ENCODE assay signal across 9 cellular contexts in genomic region chr5:79416499-79416898, GRCh38.
DNase-seq lines count a peak whose midpoint lies in the region; ATAC-seq, FAIRE-seq and TF ChIP-seq lines count a peak whose summit lies in the region.
"Had no signal": no experiment of that assay in that cellular context is flagged by ENCODE, and none has a peak within 500 bp of the region (broad histone marks: within the 10 kb centered on the region; RNA-seq: fewer than 3 reads in every experiment).

No MANE protein-coding gene starts in this region.

- peak; percentile 91 for FAIRE-seq in GM19239 (lab: Jason Lieb, UNC)
- no peak for FAIRE-seq in urothelium cell line (lab: Jason Lieb, UNC)
- FAIRE-seq: endometrium had no signal

- POLR2A ChIA-PET in activated naive CD8-positive, alpha-beta T cell treated with anti-CD3 and anti-CD28 coated beads, Interleukin-2, amount 10 ng/mL, durations not matched to agents 7 days and 5 days (lab: Charles Lee), result no interaction called here

- peak overlapping the region; percentile 21 for H3K4me3 ChIP-seq in AG10803 (ENCODE audit: low read length)

- H3K27ac Mint-ChIP-seq in activated naive CD8-positive, alpha-beta T cell treated with anti-CD3 and anti-CD28 coated beads, Interleukin-2, amount 10 ng/mL, durations not matched to agents 7 days and 5 days, result no peak overlapping the region
- H3K27ac Mint-ChIP-seq in stimulated activated effector memory CD8-positive, alpha-beta T cell treated with anti-CD3 and anti-CD28 coated beads, Interleukin-12 subunit alpha, Interleukin-12 subunit beta, amount 100 ng/mL, for 72 hours, result no peak overlapping the region

- H3K36me3 Mint-ChIP-seq in activated naive CD8-positive, alpha-beta T cell treated with anti-CD3 and anti-CD28 coated beads, Interleukin-2, amount 10 ng/mL, durations not matched to agents 7 days and 5 days, result peaks cover 4% of the 10 kb centered on the region
- H3K36me3 Mint-ChIP-seq in stimulated activated effector memory CD8-positive, alpha-beta T cell treated with anti-CD3 and anti-CD28 coated beads, Interleukin-12 subunit alpha, Interleukin-12 subunit beta, amount 100 ng/mL, for 72 hours, result no peaks in the 10 kb centered on the region

- H3K4me1 Mint-ChIP-seq in activated naive CD8-positive, alpha-beta T cell treated with anti-CD3 and anti-CD28 coated beads, Interleukin-2, amount 10 ng/mL, durations not matched to agents 7 days and 5 days, result peaks cover 5% of the 10 kb centered on the region
- H3K4me1 Mint-ChIP-seq in stimulated activated effector memory CD8-positive, alpha-beta T cell treated with anti-CD3 and anti-CD28 coated beads, Interleukin-12 subunit alpha, Interleukin-12 subunit beta, amount 100 ng/mL, for 72 hours, result no peaks in the 10 kb centered on the region

- ATAC-seq in HG03097 (IDR thresholded peaks at IDR 0.05; ENCODE audit: low FRiP score, unreplicated experiment), result peak; percentile 83
- peak; percentile 70 for ATAC-seq in activated naive CD8-positive, alpha-beta T cell treated with anti-CD3 and anti-CD28 coated beads, Interleukin-2, amount 10 ng/mL, durations not matched to agents 7 days and 5 days (ENCODE audit: low read depth)
- no peak for ATAC-seq in stimulated activated effector memory CD8-positive, alpha-beta T cell treated with anti-CD3 and anti-CD28 coated beads, Interleukin-12 subunit alpha, Interleukin-12 subunit beta, amount 100 ng/mL, for 72 hours

- TF ChIP-seq CTCF in AG10803 (conservative IDR thresholded peaks at IDR 0.05; ENCODE audit: low read length), result no peak

- peak; percentile 71 for DNase-seq in AG10803 (ENCODE audit: low read depth)
- DNase-seq in GM19239 (ENCODE audit: insufficient read length, low spot score), result peak; percentile 19
- DNase-seq in activated naive CD8-positive, alpha-beta T cell treated with anti-CD3 and anti-CD28 coated beads, Interleukin-2, amount 10 ng/mL, durations not matched to agents 7 days and 5 days, result no peak
- DNase-seq in stimulated activated effector memory CD8-positive, alpha-beta T cell treated with anti-CD3 and anti-CD28 coated beads, Interleukin-12 subunit alpha, Interleukin-12 subunit beta, amount 100 ng/mL, for 72 hours (ENCODE audit: low spot score in 2 of 2), result no peak
- DNase-seq in KG1 (lab: John Stamatoyannopoulos, UW), result no peak
- DNase-seq in putamen (ENCODE audit: low spot score), result no peak
- DNase-seq in urothelium cell line (ENCODE audit: low spot score), result no peak

- H3K9me3 Mint-ChIP-seq in activated naive CD8-positive, alpha-beta T cell treated with anti-CD3 and anti-CD28 coated beads, Interleukin-2, amount 10 ng/mL, durations not matched to agents 7 days and 5 days, result no peaks in the 10 kb centered on the region
- H3K9me3 Mint-ChIP-seq in stimulated activated effector memory CD8-positive, alpha-beta T cell treated with anti-CD3 and anti-CD28 coated beads, Interleukin-12 subunit alpha, Interleukin-12 subunit beta, amount 100 ng/mL, for 72 hours, result no peaks in the 10 kb centered on the region

- H3K4me3 Mint-ChIP-seq in activated naive CD8-positive, alpha-beta T cell treated with anti-CD3 and anti-CD28 coated beads, Interleukin-2, amount 10 ng/mL, durations not matched to agents 7 days and 5 days, result peak overlapping the region; percentile 47
- no peak overlapping the region for H3K4me3 Mint-ChIP-seq in stimulated activated effector memory CD8-positive, alpha-beta T cell treated with anti-CD3 and anti-CD28 coated beads, Interleukin-12 subunit alpha, Interleukin-12 subunit beta, amount 100 ng/mL, for 72 hours

- no peaks in the 10 kb centered on the region for H3K27me3 Mint-ChIP-seq in activated naive CD8-positive, alpha-beta T cell treated with anti-CD3 and anti-CD28 coated beads, Interleukin-2, amount 10 ng/mL, durations not matched to agents 7 days and 5 days

Comparison
In these comparisons a context has a peak if more than half of its experiments do, and no peak if none do; other contexts are left out.
1. DNase-seq: peak in AG10803 (single experiment) and GM19239 (single experiment); none in activated naive CD8-positive, alpha-beta T cell treated with anti-CD3 and anti-CD28 coated beads, Interleukin-2, amount 10 ng/mL, durations not matched to agents 7 days and 5 days (single experiment), stimulated activated effector memory CD8-positive, alpha-beta T cell treated with anti-CD3 and anti-CD28 coated beads, Interleukin-12 subunit alpha, Interleukin-12 subunit beta, amount 100 ng/mL, for 72 hours (0 of 2), KG1 (single experiment), putamen (single experiment) and urothelium cell line (single experiment).